ENCODE assay signal across 8 cellular contexts in the genomic region with DNA sequence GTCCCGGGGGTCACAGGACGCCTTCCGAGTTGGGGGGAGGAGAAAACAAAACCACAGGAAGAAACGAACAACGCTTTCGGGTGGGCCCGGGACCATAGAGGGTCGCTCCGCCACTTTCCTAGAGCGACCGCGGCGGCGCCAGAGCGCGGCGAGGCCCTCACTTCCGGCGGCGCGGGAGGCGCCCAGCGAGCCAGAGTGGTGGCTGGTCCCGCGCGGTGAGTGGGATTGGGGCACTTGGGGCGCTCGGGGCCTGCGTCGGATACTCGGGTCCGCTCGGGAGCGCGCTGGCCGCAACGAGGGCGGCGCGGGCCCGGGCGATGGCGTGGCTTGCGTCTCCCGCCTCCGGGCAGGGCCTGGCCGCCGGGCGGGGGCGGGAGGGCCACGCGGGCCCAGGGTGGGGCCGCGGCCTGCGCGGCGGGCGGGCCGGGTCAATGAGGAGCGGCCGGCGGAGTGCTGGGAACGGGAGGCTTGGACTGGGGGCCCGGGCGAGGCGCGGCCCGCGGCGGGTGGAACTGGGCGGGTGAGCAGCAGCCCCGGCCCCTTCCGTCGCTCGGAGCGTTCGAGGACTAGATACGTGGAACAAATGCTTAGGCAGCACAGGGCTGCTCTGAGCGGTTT. TPM values are rescaled to one million over a fixed set of nuclear protein-coding genes. Genes with fewer than 3 reads are reported as not detected.
DNase-seq lines count a peak whose midpoint lies in the region; ATAC-seq and TF ChIP-seq lines count a peak whose summit lies in the region.

A gene (plus strand): TSS at position 160 of the 618 bp plus-strand sequence. CDS start 2,446 bp downstream, outside the sequence.

- peaks cover 42% of the 10 kb centered on the region for H3K36me3 Mint-ChIP-seq in activated T-helper 1 cell treated with anti-CD3 and anti-CD28 coated beads, Interleukin-12 subunit alpha, Interleukin-12 subunit beta, Interleukin-2, Interleukin-4 antibody, amounts not matched to agents 30 ng/mL and 10 ng/mL and 1 ng/mL, durations not matched to agents 14 hours and 24 hours and 36 hours (ENCODE audit: low read depth)
- H3K36me3 Mint-ChIP-seq in nephron progenitor cell (ENCODE audit: low read depth): peaks cover 57% of the 10 kb centered on the region

- peak; percentile 83 for ATAC-seq in HG03432 (IDR thresholded peaks at IDR 0.05; ENCODE audit: unreplicated experiment)
- peak; percentile 75 for ATAC-seq in PC-3

- H3K27me3 Mint-ChIP-seq in activated T-helper 1 cell treated with anti-CD3 and anti-CD28 coated beads, Interleukin-12 subunit alpha, Interleukin-12 subunit beta, Interleukin-2, Interleukin-4 antibody, amounts not matched to agents 30 ng/mL and 10 ng/mL and 1 ng/mL, durations not matched to agents 14 hours and 24 hours and 36 hours (ENCODE audit: insufficient read depth): peaks cover 7% of the 10 kb centered on the region
- H3K27me3 Mint-ChIP-seq in nephron progenitor cell (ENCODE audit: low read depth, poor library complexity): peaks cover 22% of the 10 kb centered on the region

- peaks cover 6% of the 10 kb centered on the region; the same call in 1 of the 2 replicates for H4K20me1 ChIP-seq in PC-3 (ENCODE audit: low read length)

- peaks cover 24% of the 10 kb centered on the region; the same call in 1 of the 2 replicates for H3K36me3 ChIP-seq in PC-3 (ENCODE audit: low read depth, low read length)
- peaks cover 10 to 14% of the 10 kb centered on the region in 2 donors for H3K36me3 ChIP-seq in stomach smooth muscle (ENCODE audit: control insufficient read depth in 2 of 2, insufficient read depth in 2 of 2, low read length in 2 of 2)

- H3K9ac ChIP-seq in PC-3 (ENCODE audit: low read length): peak within 1 kb of the TSS; percentile 85
- peak within 1 kb of the TSS; percentile 83 to 84 for H3K9ac ChIP-seq in stomach smooth muscle (ENCODE audit: low read length in 2 of 2)

- H3K9me3 ChIP-seq in PC-3 (ENCODE audit: low read length) (no peaks in the 10 kb centered on the region), stomach smooth muscle (ENCODE audit: control insufficient read depth in 2 of 2, low read length in 2 of 2) (no peaks in the 10 kb centered on the region)

- peaks cover 24% of the 10 kb centered on the region for H3K79me2 ChIP-seq in PC-3 (ENCODE audit: low read length)

- CTCF ChIA-PET in PC-3 (lab: Charles Lee): interaction anchor here (1.0 to 1.2 kb wide), 2 partner anchors 19 to 235 kb away, joined by 3 to 8 read pairs; no protein-coding TSS in a partner anchor

- intact Hi-C loops in PC-3 (cut with micrococcal nuclease): loop anchor here (1.0 to 10.0 kb wide), 3 partner anchors 19 to 674 kb away; a partner anchor contains a TSS
- intact Hi-C loops in activated T-helper 1 cell treated with anti-CD3 and anti-CD28 coated beads, Interleukin-12 subunit alpha, Interleukin-12 subunit beta, Interleukin-2, Interleukin-4 antibody, amounts not matched to agents 30 ng/mL and 10 ng/mL and 1 ng/mL, durations not matched to agents 14 hours and 24 hours and 36 hours (cut with micrococcal nuclease): loop anchor here (1.0 to 10.0 kb wide), 7 partner anchors 26 to 1024 kb away; a partner anchor contains a TSS

- POLR2A ChIA-PET in PC-3 (lab: Charles Lee; ENCODE audit: unreplicated experiment): interaction anchor here (0.7 to 1.5 kb wide), 2 partner anchors 20 to 68 kb away, joined by 3 to 5 read pairs; no protein-coding TSS in a partner anchor

- peaks cover 34% of the 10 kb centered on the region for H3K4me1 Mint-ChIP-seq in activated T-helper 1 cell treated with anti-CD3 and anti-CD28 coated beads, Interleukin-12 subunit alpha, Interleukin-12 subunit beta, Interleukin-2, Interleukin-4 antibody, amounts not matched to agents 30 ng/mL and 10 ng/mL and 1 ng/mL, durations not matched to agents 14 hours and 24 hours and 36 hours (ENCODE audit: low read depth)
- peaks cover 35% of the 10 kb centered on the region for H3K4me1 Mint-ChIP-seq in nephron progenitor cell

- H3K27ac ChIP-seq in PC-3 (ENCODE audit: low read length): peak within 1 kb of the TSS; percentile 73
- peak within 1 kb of the TSS; percentile 86 for H3K27ac ChIP-seq in stomach smooth muscle (ENCODE audit: low read length)

- no peaks in the 10 kb centered on the region for H3K27me3 ChIP-seq in PC-3 (ENCODE audit: low read length)
- no peaks in the 10 kb centered on the region for H3K27me3 ChIP-seq in stomach smooth muscle (ENCODE audit: control insufficient read depth in 1 of 2, insufficient read depth in 2 of 2, low read length in 2 of 2)

- H3F3A ChIP-seq in PC-3 (ENCODE audit: low read length, unreplicated experiment): no peaks in the 10 kb centered on the region

- peak within 1 kb of the TSS; percentile 80 for H3K4me2 ChIP-seq in PC-3 (ENCODE audit: low read length)

- TF ChIP-seq CTCF in PC-3 (conservative IDR thresholded peaks at IDR 0.05; ENCODE audit: low read depth, low read length): no peak
- TF ChIP-seq CTCF in nephron progenitor cell (IDR thresholded peaks at IDR 0.05): no peak

- H3K4me1 ChIP-seq in PC-3 (ENCODE audit: insufficient read depth, low read length) (peaks cover 19% of the 10 kb centered on the region), stomach smooth muscle (ENCODE audit: control insufficient read depth, insufficient read depth, low read length) (peaks cover 35% of the 10 kb centered on the region)

- H3K4me3 ChIP-seq in PC-3 (ENCODE audit: low read length) (peak within 1 kb of the TSS; percentile 65), stomach smooth muscle (ENCODE audit: low read length in 2 of 2) (peak within 1 kb of the TSS; percentile 86 to 91)

- peaks cover 19% of the 10 kb centered on the region for H3K9me3 Mint-ChIP-seq in activated T-helper 1 cell treated with anti-CD3 and anti-CD28 coated beads, Interleukin-12 subunit alpha, Interleukin-12 subunit beta, Interleukin-2, Interleukin-4 antibody, amounts not matched to agents 30 ng/mL and 10 ng/mL and 1 ng/mL, durations not matched to agents 14 hours and 24 hours and 36 hours
- H3K9me3 Mint-ChIP-seq in nephron progenitor cell: peaks cover 52% of the 10 kb centered on the region

- BruUV-seq in PC-3 (replicated peaks; lab: Mats Ljungman, UMichigan): no TSS peak

- H3K4me3 Mint-ChIP-seq in activated T-helper 1 cell treated with anti-CD3 and anti-CD28 coated beads, Interleukin-12 subunit alpha, Interleukin-12 subunit beta, Interleukin-2, Interleukin-4 antibody, amounts not matched to agents 30 ng/mL and 10 ng/mL and 1 ng/mL, durations not matched to agents 14 hours and 24 hours and 36 hours: peak within 1 kb of the TSS; percentile 93
- peak within 1 kb of the TSS; percentile 84 for H3K4me3 Mint-ChIP-seq in nephron progenitor cell

- DNase-seq in CD1c-positive myeloid dendritic cell (ENCODE audit: extremely low spot score): peak; percentile 81
- peak; percentile 74 for DNase-seq in GM19238 (ENCODE audit: insufficient read length, low spot score)
- DNase-seq in PC-3: peak; percentile 57
- DNase-seq in activated T-helper 1 cell treated with anti-CD3 and anti-CD28 coated beads, Interleukin-12 subunit alpha, Interleukin-12 subunit beta, Interleukin-2, Interleukin-4 antibody, amounts not matched to agents 30 ng/mL and 10 ng/mL and 1 ng/mL, durations not matched to agents 14 hours and 24 hours and 36 hours (ENCODE audit: low spot score): peak; percentile 61
- DNase-seq in fibroblast of peridontal ligament (ENCODE audit: extremely low read depth): peak; percentile 55
- peak; percentile 78 for DNase-seq in nephron progenitor cell

- H3K27ac Mint-ChIP-seq in activated T-helper 1 cell treated with anti-CD3 and anti-CD28 coated beads, Interleukin-12 subunit alpha, Interleukin-12 subunit beta, Interleukin-2, Interleukin-4 antibody, amounts not matched to agents 30 ng/mL and 10 ng/mL and 1 ng/mL, durations not matched to agents 14 hours and 24 hours and 36 hours: peak within 1 kb of the TSS; percentile 96
- H3K27ac Mint-ChIP-seq in nephron progenitor cell: peak within 1 kb of the TSS; percentile 90

- no peaks in the 10 kb centered on the region for H3K9me2 ChIP-seq in PC-3 (replicated peaks; ENCODE audit: low read length)

- peak within 1 kb of the TSS; percentile 94 for H2AFZ ChIP-seq in PC-3 (ENCODE audit: low read length)

RNA-seq across cellular contexts. Expression of the gene that starts here (rescaled TPM):
- total RNA-seq in PC-3 (2014; rRNA removed): 17.6 and 24.8 TPM in 2 replicates
- total RNA-seq in activated T-helper 1 cell treated with anti-CD3 and anti-CD28 coated beads, Interleukin-12 subunit alpha, Interleukin-12 subunit beta, Interleukin-2, Interleukin-4 antibody, amounts not matched to agents 30 ng/mL and 10 ng/mL and 1 ng/mL, durations not matched to agents 14 hours and 24 hours and 36 hours: 23.1 and 25.6 TPM in 2 replicates

Comparison
In these comparisons a context has a peak if more than half of its experiments do, and no peak if none do; other contexts are left out.
1. Peak in every context shown above with its lines: DNase-seq, ATAC-seq, H3K4me3 ChIP-seq and H3K27ac ChIP-seq.